Comparison of ENCODE assay signal across 23 cellular contexts in genomic region chr6:21437583-21437982, GRCh38.
DNase-seq lines count a peak whose midpoint lies in the region; ATAC-seq, FAIRE-seq and TF ChIP-seq lines count a peak whose summit lies in the region.
"Had no signal": no experiment of that assay in that cellular context is flagged by ENCODE, and none has a peak within 500 bp of the region (broad histone marks: within the 10 kb centered on the region; RNA-seq: fewer than 3 reads in every experiment).

No MANE protein-coding gene starts in this region.

- peak overlapping the region in 1 of 11 experiments; percentile 36; a peak in 1 of 22 replicates for H3K9ac ChIP-seq in BLaER1 treated with 17β-estradiol and CSF1 and Interleukin-3, amounts not matched to agents 10 nM and 100 nM
- no peak overlapping the region for H3K9ac ChIP-seq in astrocyte (ENCODE audit: low read length)
- H3K9ac ChIP-seq in trophoblast cell (ENCODE audit: low read length) = no peak overlapping the region

- 96 to 99% methylated on average over 2 of the region's 2 CpGs for WGBS in aorta, 2 donors
- WGBS in trophoblast cell (ENCODE audit: extremely low coverage, insufficient coverage, insufficient read length) = no CpG with 5 or more reads among the region's 2 CpGs

- no peak overlapping the region for H3K4me3 Mint-ChIP-seq in astrocyte (ENCODE audit: unreplicated experiment)
- H3K4me3 Mint-ChIP-seq in natural killer cell treated with Interleukin-12 subunit alpha and Interleukin-12 subunit beta and Interleukin-15 and Interleukin-18, amount 100 ng/mL, for 72 hours = peak overlapping the region; percentile 76

- H2AK5ac ChIP-seq in trophoblast cell (ENCODE audit: low read length) = no peak overlapping the region

- H3K27ac ChIP-seq in BLaER1 treated with 17β-estradiol and CSF1 and Interleukin-3, amounts not matched to agents 10 nM and 100 nM = peak overlapping the region in 3 of 11 experiments; percentile 48 to 69 (median 64); a peak in 2 of 22 replicates
- H3K27ac ChIP-seq in astrocyte (ENCODE audit: low read depth, low read length) (no peak overlapping the region), aorta (ENCODE audit: low read depth in 1 of 2, low read length in 2 of 2) (no peak overlapping the region), trophoblast cell (ENCODE audit: low read depth, low read length) (no peak overlapping the region)
- H3K27ac ChIP-seq: esophagus squamous epithelium, testis had no signal

- no peak overlapping the region for H2BK120ac ChIP-seq in trophoblast cell (ENCODE audit: insufficient read depth, low read length, poor library complexity)

- peaks cover 6% of the 10 kb centered on the region for H3K79me1 ChIP-seq in trophoblast cell (ENCODE audit: low read length)

- no peaks in the 10 kb centered on the region for H3K27me3 ChIP-seq in BLaER1 treated with 17β-estradiol and CSF1 and Interleukin-3, amounts not matched to agents 10 nM and 100 nM
- H3K27me3 ChIP-seq in astrocyte (ENCODE audit: insufficient read depth, low read length) (no peaks in the 10 kb centered on the region), aorta (ENCODE audit: control insufficient read depth in 1 of 2, insufficient read depth in 2 of 2, low read length in 1 of 2) (no peaks in the 10 kb centered on the region), trophoblast cell (ENCODE audit: insufficient read depth, low read length) (no peaks in the 10 kb centered on the region)
- H3K27me3 ChIP-seq: esophagus squamous epithelium, testis had no signal

- no peak for FAIRE-seq in astrocyte (lab: Jason Lieb, UNC)

- H3K36me3 Mint-ChIP-seq in astrocyte (ENCODE audit: low read depth, unreplicated experiment) = no peaks in the 10 kb centered on the region
- no peaks in the 10 kb centered on the region for H3K36me3 Mint-ChIP-seq in natural killer cell treated with Interleukin-12 subunit alpha and Interleukin-12 subunit beta and Interleukin-15 and Interleukin-18, amount 100 ng/mL, for 72 hours

- no peak overlapping the region for H3K4ac ChIP-seq in trophoblast cell (ENCODE audit: low read depth, low read length)

- no peak overlapping the region for H3K23ac ChIP-seq in trophoblast cell (ENCODE audit: low read length)

- no peaks in the 10 kb centered on the region for H3K36me3 ChIP-seq in BLaER1 treated with 17β-estradiol and CSF1 and Interleukin-3, amounts not matched to agents 10 nM and 100 nM
- no peaks in the 10 kb centered on the region for H3K36me3 ChIP-seq in astrocyte (ENCODE audit: insufficient read depth, low read length)
- no peaks in the 10 kb centered on the region for H3K36me3 ChIP-seq in aorta (ENCODE audit: control insufficient read depth in 1 of 2, insufficient read depth in 2 of 2, low read length in 1 of 2)
- no peaks in the 10 kb centered on the region for H3K36me3 ChIP-seq in trophoblast cell (ENCODE audit: control insufficient read depth in 1 of 2, insufficient read depth in 2 of 2, low read length in 2 of 2)
- H3K36me3 ChIP-seq: esophagus squamous epithelium had no signal

- ATAC-seq in natural killer cell treated with Interleukin-12 subunit alpha and Interleukin-12 subunit beta and Interleukin-15 and Interleukin-18, amount 100 ng/mL, for 72 hours = no peak
- no peak for ATAC-seq in aorta (ENCODE audit: low FRiP score)
- ATAC-seq: left ventricle myocardium superior, right cardiac atrium, Right ventricle myocardium inferior had no signal

- H3K4me1 Mint-ChIP-seq in astrocyte (ENCODE audit: low read depth, unreplicated experiment) = peaks cover 11% of the 10 kb centered on the region
- peaks cover 27 to 32% of the 10 kb centered on the region in 2 donors for H3K4me1 Mint-ChIP-seq in natural killer cell treated with Interleukin-12 subunit alpha and Interleukin-12 subunit beta and Interleukin-15 and Interleukin-18, amount 100 ng/mL, for 72 hours (ENCODE audit: low read depth in 2 of 2)

- H4K91ac ChIP-seq in trophoblast cell (ENCODE audit: low read depth, low read length) = no peak overlapping the region

- no peaks in the 10 kb centered on the region for H3K79me2 ChIP-seq in astrocyte (ENCODE audit: insufficient read depth, low read length)
- H3K79me2 ChIP-seq in trophoblast cell (ENCODE audit: control insufficient read depth, insufficient read depth, low read length, poor library complexity) = no peaks in the 10 kb centered on the region

- H3K9me3 Mint-ChIP-seq in astrocyte (ENCODE audit: unreplicated experiment) = no peaks in the 10 kb centered on the region
- H3K9me3 Mint-ChIP-seq in natural killer cell treated with Interleukin-12 subunit alpha and Interleukin-12 subunit beta and Interleukin-15 and Interleukin-18, amount 100 ng/mL, for 72 hours = no peaks in the 10 kb centered on the region

- no peak for TF ChIP-seq CTCF in astrocyte (IDR thresholded peaks at IDR 0.05; ENCODE audit: insufficient read depth, low read depth, low read length)

- intact Hi-C loops in aorta (cut with DNase I) = no loop called here

- H3K9me3 ChIP-seq in BLaER1 treated with 17β-estradiol and CSF1 and Interleukin-3, amounts not matched to agents 10 nM and 100 nM (replicated peaks in 1 of 11) = peaks cover 0 to 29% (median 7%) of the 10 kb centered on the region in 11 experiments; a peak in 12 of 22 replicates
- no peaks in the 10 kb centered on the region for H3K9me3 ChIP-seq in astrocyte (ENCODE audit: insufficient read depth, low read depth, low read length)
- no peaks in the 10 kb centered on the region for H3K9me3 ChIP-seq in aorta (ENCODE audit: control insufficient read depth, low read length)
- H3K9me3 ChIP-seq in trophoblast cell (ENCODE audit: insufficient read depth, low read depth, low read length) = no peaks in the 10 kb centered on the region
- H3K9me3 ChIP-seq: Caco-2, esophagus squamous epithelium, testis had no signal

- H2BK5ac ChIP-seq in trophoblast cell (ENCODE audit: low read depth, low read length, poor library complexity) = no peak overlapping the region

- H2BK12ac ChIP-seq in trophoblast cell (ENCODE audit: low read length) = no peak overlapping the region

- H3K4me3 ChIP-seq in BLaER1 treated with 17β-estradiol and CSF1 and Interleukin-3, amounts not matched to agents 10 nM and 100 nM = 0 out of 20 replicates have a peak overlapping the region, but pooled peaks of 1 of the 10 experiments have one; percentile 7
- H3K4me3 ChIP-seq in astrocyte (ENCODE audit: insufficient read depth, low read depth, low read length) (no peak overlapping the region), aorta (ENCODE audit: low read length in 2 of 2) (no peak overlapping the region), trophoblast cell (ENCODE audit: low read depth, low read length) (no peak overlapping the region)
- H3K4me3 ChIP-seq: esophagus squamous epithelium, testis had no signal

- no peak overlapping the region for H3K27ac Mint-ChIP-seq in astrocyte (ENCODE audit: unreplicated experiment)
- peak overlapping the region; percentile 97 to 98 for H3K27ac Mint-ChIP-seq in natural killer cell treated with Interleukin-12 subunit alpha and Interleukin-12 subunit beta and Interleukin-15 and Interleukin-18, amount 100 ng/mL, for 72 hours

- H4K12ac ChIP-seq in trophoblast cell (ENCODE audit: low read depth, low read length) = no peak overlapping the region

- H3K27me3 Mint-ChIP-seq in astrocyte (ENCODE audit: low read depth, unreplicated experiment) = no peaks in the 10 kb centered on the region
- H3K27me3 Mint-ChIP-seq in natural killer cell treated with Interleukin-12 subunit alpha and Interleukin-12 subunit beta and Interleukin-15 and Interleukin-18, amount 100 ng/mL, for 72 hours = no peaks in the 10 kb centered on the region

- no peaks in the 10 kb centered on the region for H4K20me1 ChIP-seq in BLaER1 treated with 17β-estradiol and CSF1 and Interleukin-3, amounts not matched to agents 10 nM and 100 nM
- H4K20me1 ChIP-seq in astrocyte (ENCODE audit: insufficient read depth, low read length) = no peaks in the 10 kb centered on the region

- no peak overlapping the region for H2AFZ ChIP-seq in astrocyte (ENCODE audit: low read depth, low read length)
- no peak overlapping the region for H2AFZ ChIP-seq in trophoblast cell (ENCODE audit: insufficient read depth, low read length, poor library complexity)

- peak; percentile 29 for DNase-seq in LHCN-M2 (ENCODE audit: low read depth)
- peak; percentile 71 for DNase-seq in astrocyte (ENCODE audit: low read depth)
- no peak for DNase-seq in natural killer cell treated with Interleukin-12 subunit alpha and Interleukin-12 subunit beta and Interleukin-15 and Interleukin-18, amount 100 ng/mL, for 72 hours (ENCODE audit: low spot score)
- no peak for DNase-seq in NCI-H2196 treated with DMSO at 0.1 percent for 48 hours (lab: John Stamatoyannopoulos, UW; ENCODE audit: unreplicated experiment)
- DNase-seq in aorta = no peak
- no peak for DNase-seq in GOT3 (lab: John Stamatoyannopoulos, UW)
- DNase-seq in trophoblast cell = no peak
- DNase-seq: activated CD4-positive, alpha-beta T cell treated with anti-CD3 and anti-CD28 coated beads, Interleukin-2, amount 50 U/mL, for 1 hour; Caco-2; cerebellar nuclear complex; effector CD4-positive, alpha-beta T cell; esophagus squamous epithelium; HCEC 1CT; IMR-90; left ventricle myocardium superior; NCI-H2081 treated with DMSO at 0.1 percent for 48 hours; NCI-H526; nucleus accumbens; right cardiac atrium; T-helper 1 cell; testis had no signal

- no peak overlapping the region for H3K14ac ChIP-seq in trophoblast cell (ENCODE audit: low read length)

- H3K4me1 ChIP-seq in BLaER1 treated with 17β-estradiol and CSF1 and Interleukin-3, amounts not matched to agents 10 nM and 100 nM = peaks cover 39 to 51% (median 44%) of the 10 kb centered on the region in 10 experiments
- H3K4me1 ChIP-seq in astrocyte (ENCODE audit: insufficient read depth, low read length) (peaks cover 7% of the 10 kb centered on the region), aorta (ENCODE audit: control insufficient read depth in 1 of 2, insufficient read depth in 2 of 2, low read length in 2 of 2) (no peaks in the 10 kb centered on the region), trophoblast cell (ENCODE audit: control insufficient read depth in 1 of 2, insufficient read depth in 2 of 2, low read length in 2 of 2) (peaks cover 3 to 7% of the 10 kb centered on the region in 2 experiments)
- H3K4me1 ChIP-seq: Caco-2, esophagus squamous epithelium had no signal

- no peak overlapping the region for H3K18ac ChIP-seq in trophoblast cell (ENCODE audit: low read length)

- no peak overlapping the region for H4K8ac ChIP-seq in trophoblast cell (ENCODE audit: low read depth, low read length)

- peak overlapping the region; percentile 48 to 86 (median 69); a peak in 21 of 22 replicates for H3K4me2 ChIP-seq in BLaER1 treated with 17β-estradiol and CSF1 and Interleukin-3, amounts not matched to agents 10 nM and 100 nM
- H3K4me2 ChIP-seq in astrocyte (ENCODE audit: low read length) (no peak overlapping the region), trophoblast cell (ENCODE audit: low read length) (no peak overlapping the region)

Comparison
In these comparisons a context has a peak if more than half of its experiments do, and no peak if none do; other contexts are left out.
1. H3K4me2 ChIP-seq: peak in BLaER1 treated with 17β-estradiol and CSF1 and Interleukin-3, amounts not matched to agents 10 nM and 100 nM (11 of 11); none in astrocyte (single experiment) and trophoblast cell (single experiment).
2. DNase-seq: peak in LHCN-M2 (single experiment) and astrocyte (single experiment); none in natural killer cell treated with Interleukin-12 subunit alpha and Interleukin-12 subunit beta and Interleukin-15 and Interleukin-18, amount 100 ng/mL, for 72 hours (single experiment), NCI-H2196 treated with DMSO at 0.1 percent for 48 hours (single experiment), aorta (0 of 2), GOT3 (single experiment) and trophoblast cell (0 of 2).